ENCODE assay signal across 28 cellular contexts in genomic region chr7:25469669-25470068, GRCh38.
"Had no signal": no experiment of that assay in that cellular context is flagged by ENCODE, and none has a peak within 500 bp of the region (broad histone marks: within the 10 kb centered on the region; RNA-seq: fewer than 3 reads in every experiment).

No MANE protein-coding gene starts in this region.

- H3K9me3 Mint-ChIP-seq: naive thymus-derived CD8-positive, alpha-beta T cell; nephron; neural progenitor cell; stimulated activated effector memory CD8-positive, alpha-beta T cell treated with anti-CD3 and anti-CD28 coated beads, Interleukin-12 subunit alpha, Interleukin-12 subunit beta, amount 100 ng/mL, for 72 hours; stimulated activated naive B cell treated with anti-CD40 and anti-IgM and Interleukin-4, amounts not matched to agents 10 μg/mL and 1 μg/mL and 100 μg/mL, for 72 hours; stimulated activated naive CD8-positive, alpha-beta T cell treated with anti-CD3 and anti-CD28 coated beads, Interleukin-15, Interleukin-2, amounts not matched to agents 100 ng/mL and 50 ng/mL, for 24 hours; type B pancreatic cell had no signal

- ATAC-seq: naive thymus-derived CD8-positive, alpha-beta T cell; psoas muscle; right cardiac atrium; right lobe of liver; stimulated activated effector memory CD8-positive, alpha-beta T cell treated with anti-CD3 and anti-CD28 coated beads, Interleukin-12 subunit alpha, Interleukin-12 subunit beta, amount 100 ng/mL, for 72 hours; stimulated activated naive B cell treated with anti-CD40 and anti-IgM and Interleukin-4, amounts not matched to agents 10 μg/mL and 1 μg/mL and 100 μg/mL, for 72 hours; upper lobe of right lung had no signal

- H3K36me3 Mint-ChIP-seq: naive thymus-derived CD8-positive, alpha-beta T cell; neural progenitor cell; stimulated activated effector memory CD8-positive, alpha-beta T cell treated with anti-CD3 and anti-CD28 coated beads, Interleukin-12 subunit alpha, Interleukin-12 subunit beta, amount 100 ng/mL, for 72 hours; stimulated activated naive B cell treated with anti-CD40 and anti-IgM and Interleukin-4, amounts not matched to agents 10 μg/mL and 1 μg/mL and 100 μg/mL, for 72 hours; type B pancreatic cell had no signal

- H3K9ac ChIP-seq: neural progenitor cell, parathyroid adenoma had no signal

- H3K27me3 ChIP-seq: neural progenitor cell, ovary, right lobe of liver, sigmoid colon, stomach, tibial artery, transverse colon, upper lobe of right lung, uterus had no signal

- H3K27ac Mint-ChIP-seq: naive thymus-derived CD8-positive, alpha-beta T cell; neural progenitor cell; progenitor cell of endocrine pancreas; stimulated activated effector memory CD8-positive, alpha-beta T cell treated with anti-CD3 and anti-CD28 coated beads, Interleukin-12 subunit alpha, Interleukin-12 subunit beta, amount 100 ng/mL, for 72 hours; stimulated activated naive B cell treated with anti-CD40 and anti-IgM and Interleukin-4, amounts not matched to agents 10 μg/mL and 1 μg/mL and 100 μg/mL, for 72 hours; stimulated activated naive CD8-positive, alpha-beta T cell treated with anti-CD3 and anti-CD28 coated beads, Interleukin-15, Interleukin-2, amounts not matched to agents 100 ng/mL and 50 ng/mL, for 24 hours; type B pancreatic cell had no signal

- H3K36me3 ChIP-seq: neural progenitor cell, ovary, right lobe of liver, sigmoid colon, stomach, thoracic aorta, tibial artery, transverse colon, upper lobe of right lung, uterus had no signal

- H3K4me2 ChIP-seq: neural progenitor cell had no signal

- H3K4me1 ChIP-seq: parathyroid adenoma, psoas muscle, right lobe of liver, sigmoid colon, stomach, tibial artery, transverse colon, upper lobe of right lung, uterus had no signal

- H3K4me1 Mint-ChIP-seq: naive thymus-derived CD8-positive, alpha-beta T cell; stimulated activated effector memory CD8-positive, alpha-beta T cell treated with anti-CD3 and anti-CD28 coated beads, Interleukin-12 subunit alpha, Interleukin-12 subunit beta, amount 100 ng/mL, for 72 hours; stimulated activated naive B cell treated with anti-CD40 and anti-IgM and Interleukin-4, amounts not matched to agents 10 μg/mL and 1 μg/mL and 100 μg/mL, for 72 hours had no signal

- FAIRE-seq: small intestine had no signal

- H3K4me3 Mint-ChIP-seq: naive thymus-derived CD8-positive, alpha-beta T cell; nephron; neural progenitor cell; stimulated activated effector memory CD8-positive, alpha-beta T cell treated with anti-CD3 and anti-CD28 coated beads, Interleukin-12 subunit alpha, Interleukin-12 subunit beta, amount 100 ng/mL, for 72 hours; stimulated activated naive B cell treated with anti-CD40 and anti-IgM and Interleukin-4, amounts not matched to agents 10 μg/mL and 1 μg/mL and 100 μg/mL, for 72 hours; stimulated activated naive CD8-positive, alpha-beta T cell treated with anti-CD3 and anti-CD28 coated beads, Interleukin-15, Interleukin-2, amounts not matched to agents 100 ng/mL and 50 ng/mL, for 24 hours; type B pancreatic cell had no signal

- H3K9me3 ChIP-seq: ovary, psoas muscle, right lobe of liver, sigmoid colon, stomach, thoracic aorta, tibial artery, transverse colon, upper lobe of right lung, uterus had no signal

- H2AFZ ChIP-seq: neural progenitor cell, parathyroid adenoma had no signal

- DNase-seq: naive thymus-derived CD8-positive, alpha-beta T cell; occipital lobe; ovary; posterior cingulate gyrus; psoas muscle; right cardiac atrium; right lobe of liver; sigmoid colon; small intestine; stimulated activated CD4-positive, alpha-beta T cell treated with anti-CD3 and anti-CD28 coated beads, Interleukin-15, amount 100 ng/mL, for 24 hours; stimulated activated CD4-positive, alpha-beta T cell treated with anti-CD3 and anti-CD28 coated beads, Interleukin-2, amount 100 ng/mL, for 24 hours; stimulated activated CD4-positive, alpha-beta T cell treated with anti-CD3 and anti-CD28 coated beads, Interleukin-2, amount 100 ng/mL, for 48 hours; stimulated activated CD4-positive, alpha-beta T cell treated with anti-CD3 and anti-CD28 coated beads, Interleukin-4, amount 100 ng/mL, for 24 hours; stimulated activated naive B cell treated with anti-CD40 and anti-IgM and Interleukin-4, amounts not matched to agents 10 μg/mL and 1 μg/mL and 100 μg/mL, for 72 hours; stimulated activated naive CD4-positive, alpha-beta T cell treated with Interleukin-2 at 50 U/mL for 16 hours; stomach; tibial artery; transverse colon; upper lobe of right lung; uterus had no signal

- H3K4me3 ChIP-seq: neural progenitor cell, ovary, psoas muscle, right lobe of liver, sigmoid colon, stomach, thoracic aorta, tibial artery, transverse colon, upper lobe of right lung, uterus had no signal

- H3K27ac ChIP-seq: neural progenitor cell, ovary, parathyroid adenoma, psoas muscle, right lobe of liver, sigmoid colon, stomach, thoracic aorta, tibial artery, transverse colon, upper lobe of right lung had no signal

- H3K79me2 ChIP-seq: parathyroid adenoma had no signal
